Comparison of ENCODE assay signal across 8 cellular contexts in genomic region chr5:54311178-54311811, GRCh38. TPM values are rescaled to one million over a fixed set of nuclear protein-coding genes. Genes with fewer than 3 reads are reported as not detected.
DNase-seq lines count a peak whose midpoint lies in the region; ATAC-seq and TF ChIP-seq lines count a peak whose summit lies in the region.

No MANE protein-coding gene starts in this region.

- peak overlapping the region; percentile 91 to 99 (median 97) for H3K4me3 Mint-ChIP-seq in CD4-positive, alpha-beta memory T cell
- peak overlapping the region; percentile 92 to 98 for H3K4me3 Mint-ChIP-seq in activated T-cell treated with anti-CD3 and anti-CD28 coated beads, Interleukin-2, amount 50 U/mL, for 72 hours

- WGBS in heart left ventricle, 4 donors, result 0 to 1% (median 0%) methylated on average over 16 of the region's 16 CpGs

- peak overlapping the region; percentile 86 for H3K27ac ChIP-seq in CD4-positive, alpha-beta memory T cell (ENCODE audit: low read depth, low read length)
- H3K27ac ChIP-seq in heart left ventricle (peak overlapping the region; percentile 77 to 95 (median 90)), rectal smooth muscle tissue (ENCODE audit: low read depth, low read length) (peak overlapping the region; percentile 90)

- no peak for TF ChIP-seq CTCF in heart left ventricle (IDR thresholded peaks at IDR 0.05)

- H3K9me3 ChIP-seq in CD4-positive, alpha-beta memory T cell (ENCODE audit: control insufficient read depth in 1 of 2, low read length in 2 of 2), result no peaks in the 10 kb centered on the region
- no peaks in the 10 kb centered on the region for H3K9me3 ChIP-seq in heart left ventricle

- H3K36me3 ChIP-seq in CD4-positive, alpha-beta memory T cell (ENCODE audit: insufficient read depth, low read length), result no peaks in the 10 kb centered on the region
- H3K36me3 ChIP-seq in heart left ventricle (no peaks in the 10 kb centered on the region), rectal smooth muscle tissue (ENCODE audit: control insufficient read depth, insufficient read depth, low read length) (no peaks in the 10 kb centered on the region)

- H3K27me3 ChIP-seq in CD4-positive, alpha-beta memory T cell (ENCODE audit: insufficient read depth, low read length), result no peaks in the 10 kb centered on the region
- no peaks in the 10 kb centered on the region for H3K27me3 ChIP-seq in heart left ventricle
- H3K27me3 ChIP-seq in rectal smooth muscle tissue (ENCODE audit: control insufficient read depth, insufficient read depth, low read length), result no peaks in the 10 kb centered on the region

- H3K4me1 ChIP-seq in CD4-positive, alpha-beta memory T cell (ENCODE audit: insufficient read depth, low read length), result peaks cover 16% of the 10 kb centered on the region
- peaks cover 0 to 29% (median 17%) of the 10 kb centered on the region in 12 donors for H3K4me1 ChIP-seq in heart left ventricle
- peaks cover 5% of the 10 kb centered on the region for H3K4me1 ChIP-seq in rectal smooth muscle tissue (ENCODE audit: control insufficient read depth, insufficient read depth, low read length)

- peaks cover 0 to 4% (median 0%) of the 10 kb centered on the region in 8 donors for H3K9me3 Mint-ChIP-seq in CD4-positive, alpha-beta memory T cell
- no peaks in the 10 kb centered on the region for H3K9me3 Mint-ChIP-seq in activated T-cell treated with anti-CD3 and anti-CD28 coated beads, Interleukin-2, amount 50 U/mL, for 72 hours

- peaks cover 12 to 35% (median 26%) of the 10 kb centered on the region in 4 donors for H3K4me1 Mint-ChIP-seq in CD4-positive, alpha-beta memory T cell
- H3K4me1 Mint-ChIP-seq in activated T-cell treated with anti-CD3 and anti-CD28 coated beads, Interleukin-2, amount 50 U/mL, for 72 hours (ENCODE audit: low read depth), result peaks cover 38% of the 10 kb centered on the region

- POLR2A ChIA-PET in CD4-positive, alpha-beta memory T cell (lab: Charles Lee; ENCODE audit: partially characterized antibody), result interaction anchor here (0.6 to 2.6 kb wide), 10 partner anchors 10 to 1510 kb away, joined by 3 to 8 read pairs (median 4); partner anchors contain the start of gene MOCS2

- peaks cover 0 to 10% of the 10 kb centered on the region in 2 donors for H3K36me3 Mint-ChIP-seq in CD4-positive, alpha-beta memory T cell
- no peaks in the 10 kb centered on the region for H3K36me3 Mint-ChIP-seq in activated T-cell treated with anti-CD3 and anti-CD28 coated beads, Interleukin-2, amount 50 U/mL, for 72 hours (ENCODE audit: insufficient read depth in 2 of 2)

- peak overlapping the region; percentile 85 for H3K9ac ChIP-seq in rectal smooth muscle tissue (ENCODE audit: low read length)

- H3K27me3 Mint-ChIP-seq in CD4-positive, alpha-beta memory T cell, result peaks cover 7 to 13% of the 10 kb centered on the region in 2 donors
- H3K27me3 Mint-ChIP-seq in activated T-cell treated with anti-CD3 and anti-CD28 coated beads, Interleukin-2, amount 50 U/mL, for 72 hours (ENCODE audit: low read depth), result peaks cover 11% of the 10 kb centered on the region

- H3K4me3 ChIP-seq in CD4-positive, alpha-beta memory T cell (ENCODE audit: low read length in 2 of 2), result peak overlapping the region; percentile 84 to 96
- H3K4me3 ChIP-seq in heart left ventricle (peak overlapping the region; percentile 74 to 99 (median 85)), rectal smooth muscle tissue (ENCODE audit: low read length) (peak overlapping the region; percentile 90)

- peak overlapping the region; percentile 94 to 98 (median 96) for H3K27ac Mint-ChIP-seq in CD4-positive, alpha-beta memory T cell
- peak overlapping the region; percentile 92 for H3K27ac Mint-ChIP-seq in activated T-cell treated with anti-CD3 and anti-CD28 coated beads, Interleukin-2, amount 50 U/mL, for 72 hours

- ATAC-seq in HG03469 (IDR thresholded peaks at IDR 0.05; ENCODE audit: unreplicated experiment) (peak; percentile 1), heart left ventricle (peak in 2 of 4 donors; percentile 7 to 8), GM19463 (IDR thresholded peaks at IDR 0.05; ENCODE audit: unreplicated experiment) (no peak)
- ATAC-seq in activated T-cell treated with anti-CD3 and anti-CD28 coated beads, Interleukin-2, amount 50 U/mL, for 72 hours (replicated peaks in 1 of 2), result no peak

- CTCF ChIA-PET in CD4-positive, alpha-beta memory T cell (lab: Charles Lee; ENCODE audit: partially characterized antibody), result interaction anchor here (0.7 to 2.6 kb wide), 14 partner anchors 10 to 1203 kb away, joined by 3 to 11 read pairs (median 4); partner anchors contain the start of gene NDUFS4

- TF ChIP-seq POLR2A in heart left ventricle (IDR thresholded peaks at IDR 0.05), result no peak

- DNase-seq in CD4-positive, alpha-beta memory T cell, result peak in 4 of 5 donors; percentile 4 to 27 (median 26)
- DNase-seq in activated T-cell treated with anti-CD3 and anti-CD28 coated beads, Interleukin-2, amount 50 U/mL, for 72 hours, result no peak
- DNase-seq in heart left ventricle, result peak in 1 of 5 donors; percentile 23
- no peak for DNase-seq in stimulated activated naive CD4-positive, alpha-beta T cell treated with Interleukin-2 at 50 U/mL for 16 hours (lab: John Stamatoyannopoulos, UW)
- DNase-seq in SKM-1 treated with dmso at 0.1 percent for 144 hours (lab: John Stamatoyannopoulos, UW; ENCODE audit: unreplicated experiment), result no peak

- intact Hi-C loops in CD4-positive, alpha-beta memory T cell (cut with micrococcal nuclease), result loop anchor here (1.0 to 5.0 kb wide), 8 partner anchors 67 to 1202 kb away; partner anchors contain the start of genes DHX29, MOCS2 and MTREX
- intact Hi-C loops in heart left ventricle (cut with DNase I), result loop anchor here in 9 of 10 donors (2.0 to 10.0 kb wide), 9 partner anchors 51 to 184 kb away; no protein-coding TSS in a partner anchor

RNA-seq across cellular contexts. Expression of gene ARL15, which starts 0.9 kb away (rescaled TPM):
- total RNA-seq in CD4-positive, alpha-beta memory T cell, result 10 to 100 TPM; 14.1 to 15.3 TPM
- 10 to 100 TPM; 14.0 to 29.8 TPM for polyA plus RNA-seq in CD4-positive, alpha-beta memory T cell
- total RNA-seq in activated T-cell treated with anti-CD3 and anti-CD28 coated beads, Interleukin-2, amount 50 U/mL, for 72 hours, result 1 to 10 TPM; 7.8 to 8.3 TPM
- total RNA-seq in heart left ventricle, result 10 to 100 TPM; 19.3 to 35.0 (median 25.7) TPM
- 10 to 100 TPM in 1 of 2 donors, 1 to 10 TPM in 1; 7.1 to 18.2 TPM for polyA plus RNA-seq in heart left ventricle

Comparison
In these comparisons a context has a peak if more than half of its experiments do, and no peak if none do; other contexts are left out.
1. DNase-seq: peak in CD4-positive, alpha-beta memory T cell (4 of 5); none in activated T-cell treated with anti-CD3 and anti-CD28 coated beads, Interleukin-2, amount 50 U/mL, for 72 hours (0 of 2), stimulated activated naive CD4-positive, alpha-beta T cell treated with Interleukin-2 at 50 U/mL for 16 hours (single experiment) and SKM-1 treated with dmso at 0.1 percent for 144 hours (single experiment).
2. Peak in every context shown above with its lines, with median percentiles within 50 percentile points of each other: H3K27ac ChIP-seq and H3K4me3 ChIP-seq.